ENCODE assay signal across 9 cellular contexts in genomic region chr7:47380325-47381131, GRCh38.
DNase-seq lines count a peak whose midpoint lies in the region; ATAC-seq and TF ChIP-seq lines count a peak whose summit lies in the region.
"Had no signal": no experiment of that assay in that cellular context is flagged by ENCODE, and none has a peak within 500 bp of the region (broad histone marks: within the 10 kb centered on the region; RNA-seq: fewer than 3 reads in every experiment).

No MANE protein-coding gene starts in this region.

- TF ChIP-seq RAD21 in SK-N-SH (IDR thresholded peaks at IDR 0.05; ENCODE audit: low read length) = no peak

- H3K36me3 Mint-ChIP-seq in endothelial cell (ENCODE audit: low read depth, unreplicated experiment) = no peaks in the 10 kb centered on the region
- H3K36me3 Mint-ChIP-seq in naive thymus-derived CD8-positive, alpha-beta T cell = no peaks in the 10 kb centered on the region

- H3K79me2 ChIP-seq in SK-N-SH (ENCODE audit: insufficient read depth) = no peaks in the 10 kb centered on the region
- H3K79me2 ChIP-seq in osteoblast (ENCODE audit: insufficient read depth, low read length) = no peaks in the 10 kb centered on the region

- no peak for TF ChIP-seq CTCF in SK-N-SH (IDR thresholded peaks at IDR 0.05)
- TF ChIP-seq CTCF in osteoblast (IDR thresholded peaks at IDR 0.05; ENCODE audit: extremely low read depth, low read depth, low read length) = no peak
- no peak for TF ChIP-seq CTCF in endothelial cell (IDR thresholded peaks at IDR 0.05; ENCODE audit: unreplicated experiment)

- no peaks in the 10 kb centered on the region for H3K27me3 ChIP-seq in SK-N-SH (ENCODE audit: insufficient read depth)
- no peaks in the 10 kb centered on the region for H3K27me3 ChIP-seq in osteoblast (ENCODE audit: insufficient read depth, low read length)
- H3K27me3 ChIP-seq: gastrocnemius medialis had no signal

- H3K9me3 ChIP-seq in SK-N-SH (no peaks in the 10 kb centered on the region), osteoblast (ENCODE audit: low read depth, low read length) (no peaks in the 10 kb centered on the region)
- H3K9me3 ChIP-seq: gastrocnemius medialis had no signal

- H3K36me3 ChIP-seq in SK-N-SH (replicated peaks in 1 of 2; ENCODE audit: control insufficient read depth in 1 of 2, insufficient read depth in 2 of 2, low read length in 1 of 2) (peaks cover 0 to 55% of the 10 kb centered on the region in 2 experiments), osteoblast (ENCODE audit: insufficient read depth, low read length) (peaks cover 25% of the 10 kb centered on the region)
- H3K36me3 ChIP-seq: gastrocnemius medialis had no signal

- H4K20me1 ChIP-seq in SK-N-SH (ENCODE audit: insufficient read depth) (peaks cover 31% of the 10 kb centered on the region), osteoblast (ENCODE audit: insufficient read depth, low read length) (peaks cover 96% of the 10 kb centered on the region)

- H3K27ac ChIP-seq in SK-N-SH (ENCODE audit: low read depth in 2 of 2, low read length in 1 of 2) = no peak overlapping the region
- peak overlapping the region; percentile 15 for H3K27ac ChIP-seq in osteoblast (ENCODE audit: low read depth, low read length)

- H3K27ac Mint-ChIP-seq in endothelial cell (ENCODE audit: unreplicated experiment) = no peak overlapping the region
- H3K27ac Mint-ChIP-seq in naive thymus-derived CD8-positive, alpha-beta T cell = no peak overlapping the region

- no peaks in the 10 kb centered on the region for H3K4me1 Mint-ChIP-seq in endothelial cell (ENCODE audit: unreplicated experiment)
- peaks cover 0 to 6% (median 3%) of the 10 kb centered on the region in 4 donors for H3K4me1 Mint-ChIP-seq in naive thymus-derived CD8-positive, alpha-beta T cell

- H3K4me3 Mint-ChIP-seq in endothelial cell (ENCODE audit: unreplicated experiment) = no peak overlapping the region
- H3K4me3 Mint-ChIP-seq in naive thymus-derived CD8-positive, alpha-beta T cell = no peak overlapping the region

- no peak for ATAC-seq in naive thymus-derived CD8-positive, alpha-beta T cell

- no peaks in the 10 kb centered on the region for H3K9me2 ChIP-seq in SK-N-SH

- H3K4me2 ChIP-seq in SK-N-SH = peak overlapping the region; percentile 50; the same call in 1 of the 2 replicates
- H3K4me2 ChIP-seq in osteoblast (ENCODE audit: insufficient read depth, low read length) = peak overlapping the region; percentile 60

- H3K9ac ChIP-seq in SK-N-SH = no peak overlapping the region

- peaks cover 4% of the 10 kb centered on the region for H3K27me3 Mint-ChIP-seq in endothelial cell (ENCODE audit: unreplicated experiment)
- H3K27me3 Mint-ChIP-seq in naive thymus-derived CD8-positive, alpha-beta T cell = peaks cover 1 to 61% (median 18%) of the 10 kb centered on the region in 5 donors

- CTCF ChIA-PET in SK-N-SH (lab: Yijun Ruan, JAX) = interaction anchor here (0.7 to 1.8 kb wide), 7 partner anchors 12 to 439 kb away, joined by 3 to 8 read pairs (median 3); no protein-coding TSS in a partner anchor

- no peak for TF ChIP-seq EP300 in SK-N-SH (IDR thresholded peaks at IDR 0.05; ENCODE audit: borderline replicate concordance in 1 of 2, low read depth in 1 of 2, low read length in 1 of 2)

- H3K4me1 ChIP-seq in SK-N-SH (ENCODE audit: control insufficient read depth in 1 of 2, insufficient read depth in 2 of 2, low read depth in 1 of 2, low read length in 1 of 2) = peaks cover 10 to 15% of the 10 kb centered on the region in 2 experiments; a peak in 3 of 4 replicates
- peaks cover 24% of the 10 kb centered on the region for H3K4me1 ChIP-seq in osteoblast (ENCODE audit: insufficient read depth, low read length)

- POLR2A ChIA-PET in SK-N-SH (lab: Yijun Ruan, JAX) = no interaction called here
- POLR2A ChIA-PET in naive thymus-derived CD8-positive, alpha-beta T cell (lab: Charles Lee) = no interaction called here

- H2AFZ ChIP-seq in SK-N-SH (ENCODE audit: low read depth) (no peak overlapping the region), osteoblast (ENCODE audit: low read length) (no peak overlapping the region)

- H3K9me3 Mint-ChIP-seq in endothelial cell (ENCODE audit: unreplicated experiment) = no peaks in the 10 kb centered on the region
- H3K9me3 Mint-ChIP-seq in naive thymus-derived CD8-positive, alpha-beta T cell = peaks cover 0 to 3% (median 0%) of the 10 kb centered on the region in 9 donors

- H3K4me3 ChIP-seq in SK-N-SH (ENCODE audit: low read depth in 2 of 2, low read length in 1 of 2) (no peak overlapping the region), osteoblast (ENCODE audit: insufficient read depth, low read length) (peak overlapping the region; percentile 49)

- 91% methylated on average over 15 of the region's 15 CpGs for WGBS in SK-N-SH (ENCODE audit: low lambda C conversion rate)

- H3F3A ChIP-seq in SK-N-SH (replicated peaks; ENCODE audit: insufficient read depth) = peaks cover 16% of the 10 kb centered on the region

- DNase-seq in ELF-1 (ENCODE audit: low read depth, low spot score) = peak; percentile 66
- no peak for DNase-seq in SK-N-SH
- peak; percentile 42 for DNase-seq in glomerular visceral epithelial cell (ENCODE audit: extremely low spot score)
- DNase-seq in osteoblast (ENCODE audit: insufficient read length, low spot score, missing footprints) = no peak
- DNase-seq in endothelial cell (ENCODE audit: low spot score) = no peak
- no peak for DNase-seq in NCI-H1105 (lab: John Stamatoyannopoulos, UW)
- DNase-seq in naive thymus-derived CD8-positive, alpha-beta T cell = no peak
- no peak for DNase-seq in NCI-H1436 treated with DMSO at 0.1 percent for 48 hours (lab: John Stamatoyannopoulos, UW)

TF ChIP-seq in SK-N-SH, 30 proteins besides CTCF, POLR2A, EP300 and RAD21 (continues in another document):
- no peak for TF ChIP-seq ELF1 (IDR thresholded peaks at IDR 0.05)
- no peak for TF ChIP-seq FOXJ3 (CRISPR knock-in tag; IDR thresholded peaks at IDR 0.05)
- TF ChIP-seq SIN3A (IDR thresholded peaks at IDR 0.05; ENCODE audit: borderline replicate concordance, low read depth, low read length) = no peak
- TF ChIP-seq YY1 (IDR thresholded peaks at IDR 0.05; ENCODE audit: low read depth) = no peak
- no peak for TF ChIP-seq PBX3 (IDR thresholded peaks at IDR 0.05)
- no peak for TF ChIP-seq REST (IDR thresholded peaks at IDR 0.05; ENCODE audit: low read depth, low read length)
- TF ChIP-seq ZBTB33 (IDR thresholded peaks at IDR 0.05; ENCODE audit: borderline replicate concordance, low read depth) = no peak
- no peak for TF ChIP-seq IRF3 (IDR thresholded peaks at IDR 0.05; ENCODE audit: low read depth, low read length)

Comparison
In these comparisons a context has a peak if more than half of its experiments do, and no peak if none do; other contexts are left out.
1. DNase-seq: peak in ELF-1 (single experiment) and glomerular visceral epithelial cell (single experiment); none in SK-N-SH (single experiment), osteoblast (single experiment), endothelial cell (single experiment), NCI-H1105 (single experiment), naive thymus-derived CD8-positive, alpha-beta T cell (0 of 10) and NCI-H1436 treated with DMSO at 0.1 percent for 48 hours (single experiment).